In the genomic region with DNA sequence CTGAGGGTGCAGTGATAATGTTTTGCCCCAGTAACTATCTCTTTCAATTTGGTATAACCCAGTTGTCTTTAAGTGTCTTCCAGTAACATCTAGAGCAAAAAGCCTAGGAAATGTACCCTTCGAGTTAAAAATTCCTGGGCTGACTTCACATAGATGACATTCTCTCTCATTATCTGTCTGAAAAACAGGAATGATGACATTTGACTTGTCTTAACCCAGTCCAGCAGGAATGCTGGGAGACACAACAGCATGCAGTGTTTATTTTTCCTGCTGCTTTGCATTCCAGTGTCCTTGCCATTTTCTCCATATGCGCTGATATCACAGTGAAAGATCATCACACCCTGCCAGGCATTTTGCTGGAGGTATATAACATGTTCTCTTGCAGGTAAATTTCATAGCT, we compare ENCODE assay signal across 2 cellular contexts.
TF ChIP-seq lines count a peak whose summit lies in the region.

No MANE protein-coding gene starts in this region.

TF ChIP-seq in A549, 52 proteins besides CTCF, POLR2A, EP300 and RAD21:
- TF ChIP-seq NR3C1 (IDR thresholded peaks at IDR 0.05) (no peak), GATA3 (IDR thresholded peaks at IDR 0.05; ENCODE audit: borderline replicate concordance) (peak; percentile 15; the same call in 1 of the 2 replicates)

TF ChIP-seq in HEK293, 187 proteins besides CTCF, POLR2A, EP300 and RAD21:
- no peak for TF ChIP-seq ZFP69B (tag by site-specific recombination; IDR thresholded peaks at IDR 0.05)
- TF ChIP-seq, protein P1, sequence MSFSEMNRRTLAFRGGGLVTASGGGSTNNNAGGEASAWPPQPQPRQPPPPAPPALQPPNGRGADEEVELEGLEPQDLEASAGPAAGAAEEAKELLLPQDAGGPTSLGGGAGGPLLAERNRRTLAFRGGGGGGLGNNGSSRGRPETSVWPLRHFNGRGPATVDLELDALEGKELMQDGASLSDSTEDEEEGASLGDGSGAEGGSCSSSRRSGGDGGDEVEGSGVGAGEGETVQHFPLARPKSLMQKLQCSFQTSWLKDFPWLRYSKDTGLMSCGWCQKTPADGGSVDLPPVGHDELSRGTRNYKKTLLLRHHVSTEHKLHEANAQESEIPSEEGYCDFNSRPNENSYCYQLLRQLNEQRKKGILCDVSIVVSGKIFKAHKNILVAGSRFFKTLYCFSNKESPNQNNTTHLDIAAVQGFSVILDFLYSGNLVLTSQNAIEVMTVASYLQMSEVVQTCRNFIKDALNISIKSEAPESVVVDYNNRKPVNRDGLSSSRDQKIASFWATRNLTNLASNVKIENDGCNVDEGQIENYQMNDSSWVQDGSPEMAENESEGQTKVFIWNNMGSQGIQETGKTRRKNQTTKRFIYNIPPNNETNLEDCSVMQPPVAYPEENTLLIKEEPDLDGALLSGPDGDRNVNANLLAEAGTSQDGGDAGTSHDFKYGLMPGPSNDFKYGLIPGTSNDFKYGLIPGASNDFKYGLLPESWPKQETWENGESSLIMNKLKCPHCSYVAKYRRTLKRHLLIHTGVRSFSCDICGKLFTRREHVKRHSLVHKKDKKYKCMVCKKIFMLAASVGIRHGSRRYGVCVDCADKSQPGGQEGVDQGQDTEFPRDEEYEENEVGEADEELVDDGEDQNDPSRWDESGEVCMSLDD (tag by site-specific recombination; IDR thresholded peaks at IDR 0.05) = no peak
- TF ChIP-seq, protein P2, sequence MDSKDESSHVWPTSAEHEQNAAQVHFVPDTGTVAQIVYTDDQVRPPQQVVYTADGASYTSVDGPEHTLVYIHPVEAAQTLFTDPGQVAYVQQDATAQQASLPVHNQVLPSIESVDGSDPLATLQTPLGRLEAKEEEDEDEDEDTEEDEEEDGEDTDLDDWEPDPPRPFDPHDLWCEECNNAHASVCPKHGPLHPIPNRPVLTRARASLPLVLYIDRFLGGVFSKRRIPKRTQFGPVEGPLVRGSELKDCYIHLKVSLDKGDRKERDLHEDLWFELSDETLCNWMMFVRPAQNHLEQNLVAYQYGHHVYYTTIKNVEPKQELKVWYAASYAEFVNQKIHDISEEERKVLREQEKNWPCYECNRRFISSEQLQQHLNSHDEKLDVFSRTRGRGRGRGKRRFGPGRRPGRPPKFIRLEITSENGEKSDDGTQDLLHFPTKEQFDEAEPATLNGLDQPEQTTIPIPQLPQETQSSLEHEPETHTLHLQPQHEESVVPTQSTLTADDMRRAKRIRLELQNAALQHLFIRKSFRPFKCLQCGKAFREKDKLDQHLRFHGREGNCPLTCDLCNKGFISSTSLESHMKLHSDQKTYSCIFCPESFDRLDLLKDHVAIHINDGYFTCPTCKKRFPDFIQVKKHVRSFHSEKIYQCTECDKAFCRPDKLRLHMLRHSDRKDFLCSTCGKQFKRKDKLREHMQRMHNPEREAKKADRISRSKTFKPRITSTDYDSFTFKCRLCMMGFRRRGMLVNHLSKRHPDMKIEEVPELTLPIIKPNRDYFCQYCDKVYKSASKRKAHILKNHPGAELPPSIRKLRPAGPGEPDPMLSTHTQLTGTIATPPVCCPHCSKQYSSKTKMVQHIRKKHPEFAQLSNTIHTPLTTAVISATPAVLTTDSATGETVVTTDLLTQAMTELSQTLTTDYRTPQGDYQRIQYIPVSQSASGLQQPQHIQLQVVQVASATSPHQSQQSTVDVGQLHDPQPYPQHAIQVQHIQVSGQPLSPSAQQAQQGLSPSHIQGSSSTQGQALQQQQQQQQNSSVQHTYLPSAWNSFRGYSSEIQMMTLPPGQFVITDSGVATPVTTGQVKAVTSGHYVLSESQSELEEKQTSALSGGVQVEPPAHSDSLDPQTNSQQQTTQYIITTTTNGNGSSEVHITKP (tag by site-specific recombination; IDR thresholded peaks at IDR 0.05) = peak; percentile 55
